ENCODE assay signal across 25 cellular contexts in the genomic region with DNA sequence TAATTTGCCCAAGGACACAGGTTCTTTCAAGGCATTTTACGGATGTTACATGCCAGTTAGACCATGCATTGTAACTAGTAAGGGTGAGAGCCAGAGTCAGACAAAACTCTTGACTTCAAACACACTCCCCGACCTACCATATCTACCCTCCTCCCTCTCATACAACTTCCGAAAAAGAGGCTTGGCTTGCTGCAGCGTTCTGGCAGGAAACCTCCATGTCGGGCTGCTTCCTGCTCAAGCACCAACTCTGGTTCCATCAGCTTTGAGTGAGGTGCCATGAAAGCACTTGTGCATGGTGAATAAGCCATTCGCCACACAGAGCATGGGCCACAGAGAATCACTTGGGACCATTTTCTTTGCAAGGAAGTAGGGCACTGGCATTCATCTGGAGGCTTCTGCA. TPM values are rescaled to one million over a fixed set of nuclear protein-coding genes. Genes with fewer than 3 reads are reported as not detected.
DNase-seq lines count a peak whose midpoint lies in the region; ATAC-seq, FAIRE-seq and TF ChIP-seq lines count a peak whose summit lies in the region.
"Had no signal": no experiment of that assay in that cellular context is flagged by ENCODE, and none has a peak within 500 bp of the region (broad histone marks: within the 10 kb centered on the region; RNA-seq: fewer than 3 reads in every experiment).

No MANE protein-coding gene starts in this region.

- H3K18ac ChIP-seq in H1 (ENCODE audit: extremely low read depth, low read length), result no peak overlapping the region

- H3K4me1 Mint-ChIP-seq in GM23338, result peaks cover 2% of the 10 kb centered on the region; the same call in 1 of the 3 replicates
- H3K4me1 Mint-ChIP-seq in activated CD8-positive, alpha-beta T cell treated with anti-CD3 and anti-CD28 coated beads for 36 hours (ENCODE audit: low read depth), result no peaks in the 10 kb centered on the region
- H3K4me1 Mint-ChIP-seq: CD8-positive, alpha-beta memory T cell; IgD-negative memory B cell; T-helper 17 cell had no signal

- no peak overlapping the region for H2BK5ac ChIP-seq in H1 (ENCODE audit: low read depth, low read length)

- no peaks in the 10 kb centered on the region for H3K9me2 ChIP-seq in GM23338 (ENCODE audit: insufficient read depth)
- H3K9me2 ChIP-seq: SK-N-SH had no signal

- H2AK5ac ChIP-seq in H1 (ENCODE audit: low read depth, low read length), result no peak overlapping the region

- H3K4me3 ChIP-seq in GM23338 (no peak overlapping the region), H1 (ENCODE audit: extremely low read depth in 1 of 4, insufficient read depth in 2 of 4, low read depth in 3 of 4, low read length in 4 of 4) (no peak overlapping the region)
- H3K4me3 ChIP-seq: A549 had no signal

- no peak for FAIRE-seq in H1 (lab: Jason Lieb, UNC)
- FAIRE-seq: A549, RCC 7860 had no signal

- H3K27me3 ChIP-seq in GM23338 (ENCODE audit: insufficient read depth), result no peaks in the 10 kb centered on the region
- no peaks in the 10 kb centered on the region for H3K27me3 ChIP-seq in H1 (replicated peaks in 1 of 4; ENCODE audit: control insufficient read depth in 3 of 4, extremely low read depth in 1 of 4, insufficient read depth in 3 of 4, low read length in 3 of 4)

- no peaks in the 10 kb centered on the region for H3K4me1 ChIP-seq in GM23338 (ENCODE audit: insufficient read depth)
- peaks cover 0 to 3% (median 0%) of the 10 kb centered on the region in 4 experiments; a peak in 1 of 7 replicates for H3K4me1 ChIP-seq in H1 (replicated peaks in 1 of 4; ENCODE audit: control insufficient read depth in 3 of 4, insufficient read depth in 4 of 4, low read length in 3 of 4)
- H3K4me1 ChIP-seq: A549 had no signal

- CTCF ChIA-PET in H1 (lab: Charles Lee; ENCODE audit: partially characterized antibody), result interaction anchor here (2.9 kb wide), 1 partner anchor 23 kb away, joined by 13 read pairs; no protein-coding TSS in a partner anchor
- CTCF ChIA-PET in activated CD8-positive, alpha-beta T cell treated with anti-CD3 and anti-CD28 coated beads for 36 hours (lab: Charles Lee), result no interaction called here

- no peak overlapping the region for H4K5ac ChIP-seq in H1 (ENCODE audit: insufficient read length, low read depth, low read length)

- H3K79me1 ChIP-seq in H1 (ENCODE audit: low read depth, low read length), result no peaks in the 10 kb centered on the region

- H2AFZ ChIP-seq in GM23338, result peak overlapping the region; percentile 69; the same call in 1 of the 2 replicates
- 0 out of 2 replicates have a peak overlapping the region, but pooled peaks have one; percentile 42 for H2AFZ ChIP-seq in H1 (ENCODE audit: low read length)

- no peak overlapping the region for H2BK12ac ChIP-seq in H1 (ENCODE audit: low read depth, low read length)

- H2BK120ac ChIP-seq in H1 (replicated peaks; ENCODE audit: low read depth, low read length), result no peak overlapping the region

- intact Hi-C loops in activated CD8-positive, alpha-beta T cell treated with anti-CD3 and anti-CD28 coated beads for 36 hours (cut with micrococcal nuclease), result no loop called here

- H3K79me2 ChIP-seq in GM23338 (replicated peaks; ENCODE audit: insufficient read depth), result no peaks in the 10 kb centered on the region
- no peaks in the 10 kb centered on the region for H3K79me2 ChIP-seq in H1 (ENCODE audit: control insufficient read depth in 1 of 2, insufficient read depth in 2 of 2, low read length in 2 of 2)

- no peak overlapping the region for H3K4me3 Mint-ChIP-seq in GM23338
- H3K4me3 Mint-ChIP-seq in activated CD8-positive, alpha-beta T cell treated with anti-CD3 and anti-CD28 coated beads for 36 hours, result no peak overlapping the region
- H3K4me3 Mint-ChIP-seq: CD8-positive, alpha-beta memory T cell; T-helper 17 cell had no signal

- H3K9ac ChIP-seq in H1 (replicated peaks in 1 of 4; ENCODE audit: extremely low read depth in 1 of 4, low read depth in 3 of 4, low read length in 3 of 4), result no peak overlapping the region
- H3K9ac ChIP-seq: SK-N-SH had no signal

- H2BK20ac ChIP-seq in H1 (ENCODE audit: low read length), result no peak overlapping the region

- TF ChIP-seq RAD21 in H1 (IDR thresholded peaks at IDR 0.05 in 1 of 2, conservative IDR thresholded peaks at IDR 0.05 in 1 of 2; ENCODE audit: low read depth in 2 of 2, low read length in 2 of 2), result no peak

- no peak overlapping the region for H3K23ac ChIP-seq in H1 (ENCODE audit: insufficient read length)

- H3K27ac Mint-ChIP-seq in GM23338, result no peak overlapping the region
- H3K27ac Mint-ChIP-seq in activated CD8-positive, alpha-beta T cell treated with anti-CD3 and anti-CD28 coated beads for 36 hours, result no peak overlapping the region
- H3K27ac Mint-ChIP-seq: CD8-positive, alpha-beta memory T cell; IgD-negative memory B cell; T-helper 17 cell had no signal

- H3K36me3 Mint-ChIP-seq in GM23338 (ENCODE audit: low read depth), result no peaks in the 10 kb centered on the region; the same call in 2 of the 3 replicates
- H3K36me3 Mint-ChIP-seq in activated CD8-positive, alpha-beta T cell treated with anti-CD3 and anti-CD28 coated beads for 36 hours (ENCODE audit: low read depth), result no peaks in the 10 kb centered on the region
- H3K36me3 Mint-ChIP-seq: CD8-positive, alpha-beta memory T cell; IgD-negative memory B cell had no signal

- 80% methylated on average over 6 of the region's 6 CpGs; no CpG with 5 or more reads in 1 of the 2 experiments for WGBS in H1 (ENCODE audit: extremely low coverage in 1 of 2, insufficient coverage in 1 of 2, insufficient read length in 1 of 2, insufficient replicate concordance in 2 of 2, low coverage in 1 of 2, low lambda C conversion rate in 2 of 2, missing lambda C conversion rate in 1 of 2), 2 experiments

- no peak overlapping the region for H2BK15ac ChIP-seq in H1 (ENCODE audit: low read length)

- no peaks in the 10 kb centered on the region for H3K23me2 ChIP-seq in H1 (ENCODE audit: low read depth, low read length)

- no peak for TF ChIP-seq CTCF in GM23338 (conservative IDR thresholded peaks at IDR 0.05; ENCODE audit: low read depth in 2 of 2)
- no peak for TF ChIP-seq CTCF in H1 (IDR thresholded peaks at IDR 0.05; ENCODE audit: control extremely low read depth in 1 of 3, insufficient read depth in 1 of 3, low read depth in 1 of 3, low read length in 3 of 3)
- no peak for TF ChIP-seq CTCF in activated CD8-positive, alpha-beta T cell treated with anti-CD3 and anti-CD28 coated beads for 36 hours (IDR thresholded peaks at IDR 0.05)

- no peak for TF ChIP-seq EP300 in H1 (IDR thresholded peaks at IDR 0.05; ENCODE audit: borderline replicate concordance in 1 of 2, low read depth in 2 of 2, low read length in 2 of 2)

- H3K36me3 ChIP-seq in GM23338 (ENCODE audit: insufficient read depth) (no peaks in the 10 kb centered on the region; the same call in 1 of the 2 replicates), H1 (ENCODE audit: control insufficient read depth in 2 of 4, insufficient read depth in 4 of 4, low read length in 3 of 4) (no peaks in the 10 kb centered on the region)

- no peak overlapping the region for H4K91ac ChIP-seq in H1 (replicated peaks; ENCODE audit: insufficient read length, low read length)

- no peaks in the 10 kb centered on the region for H3F3A ChIP-seq in GM23338 (replicated peaks; ENCODE audit: low read depth)

- ATAC-seq in GM23338 (no peak), GM18873 (IDR thresholded peaks at IDR 0.05; ENCODE audit: low FRiP score, unreplicated experiment) (no peak)
- ATAC-seq in activated CD8-positive, alpha-beta T cell treated with anti-CD3 and anti-CD28 coated beads for 36 hours, result no peak
- ATAC-seq: A549, T-helper 17 cell had no signal

- H3K4me2 ChIP-seq in GM23338, result no peak overlapping the region
- H3K4me2 ChIP-seq in H1 (ENCODE audit: insufficient read depth in 1 of 2, low read depth in 2 of 2, low read length in 2 of 2), result no peak overlapping the region
- H3K4me2 ChIP-seq: A549, SK-N-SH had no signal

- H3K27ac ChIP-seq in GM23338 (ENCODE audit: low read depth) (no peak overlapping the region), H1 (ENCODE audit: low read depth, low read length) (no peak overlapping the region)
- H3K27ac ChIP-seq: A549, C4-2B had no signal

- no peak overlapping the region for H3K56ac ChIP-seq in H1 (replicated peaks; ENCODE audit: insufficient read length, low read depth, low read length)

- H3K27me3 Mint-ChIP-seq in GM23338 (ENCODE audit: insufficient read depth, low read depth, poor library complexity), result peaks cover 6% of the 10 kb centered on the region
- H3K27me3 Mint-ChIP-seq in activated CD8-positive, alpha-beta T cell treated with anti-CD3 and anti-CD28 coated beads for 36 hours, result peaks cover 9% of the 10 kb centered on the region

- TF ChIP-seq POLR2A in H1 (IDR thresholded peaks at IDR 0.05; ENCODE audit: control extremely low read depth in 1 of 2, low read depth in 2 of 2, low read length in 2 of 2), result no peak

- H3K9me3 ChIP-seq in H1 (ENCODE audit: insufficient read depth in 2 of 2, low read depth in 1 of 2, low read length in 1 of 2), result no peaks in the 10 kb centered on the region
- H3K9me3 ChIP-seq: A549, SK-N-SH had no signal

- H3K14ac ChIP-seq in H1 (ENCODE audit: insufficient read length), result no peak overlapping the region

- H3K4ac ChIP-seq in H1 (replicated peaks; ENCODE audit: insufficient read length, low read depth, low read length), result no peak overlapping the region

- H4K20me1 ChIP-seq in GM23338 (replicated peaks; ENCODE audit: insufficient read depth) (no peaks in the 10 kb centered on the region), H1 (replicated peaks in 1 of 2; ENCODE audit: control insufficient read depth in 1 of 2, insufficient read depth in 2 of 2, low read length in 2 of 2) (no peaks in the 10 kb centered on the region)

- DNase-seq in GM23338 (ENCODE audit: low spot score) (no peak), Kasumi-1 (lab: John Stamatoyannopoulos, UW) (peak; percentile 84 to 87), H1 (ENCODE audit: low read depth in 1 of 2, low spot score in 2 of 2) (no peak), activated gamma-delta T cell (lab: John Stamatoyannopoulos, UW) (no peak)
- no peak for DNase-seq in activated effector memory CD4-positive, alpha-beta T cell treated with anti-CD3 and anti-CD28 coated beads, Interleukin-2, amount 50 U/mL, for 16 hours
- DNase-seq in activated CD8-positive, alpha-beta T cell treated with anti-CD3 and anti-CD28 coated beads for 36 hours, result no peak
- DNase-seq: AML-193; CD8-positive, alpha-beta memory T cell; DMS 273 treated with DMSO at 0.1 percent for 48 hours; DMS79 treated with DMSO at 0.1 percent for 48 hours; MV-4-11; NCI-H1105 treated with DMSO at 0.1 percent for 48 hours; NCI-H146; NCI-H1930; NCI-H446 treated with DMSO at 0.1 percent for 48 hours; SK-N-SH; T-helper 17 cell had no signal

- POLR2A ChIA-PET in H1 (lab: Charles Lee; ENCODE audit: partially characterized antibody), result no interaction called here
- POLR2A ChIA-PET in activated CD8-positive, alpha-beta T cell treated with anti-CD3 and anti-CD28 coated beads for 36 hours (lab: Charles Lee), result no interaction called here

- peaks cover 6% of the 10 kb centered on the region; the same call in 2 of the 3 replicates for H3K9me3 Mint-ChIP-seq in GM23338
- peaks cover 3% of the 10 kb centered on the region for H3K9me3 Mint-ChIP-seq in activated CD8-positive, alpha-beta T cell treated with anti-CD3 and anti-CD28 coated beads for 36 hours

- H4K8ac ChIP-seq in H1 (ENCODE audit: extremely low read depth, insufficient read depth, low read length), result no peak overlapping the region; the same call in 1 of the 2 replicates

RNA-seq across cellular contexts. Expression of a gene that starts 53.2 kb away (rescaled TPM):
- 1.1 and 1.3 TPM in 2 replicates for total RNA-seq in GM23338 (2014; rRNA removed; shearing (Covaris generic))
- polyA plus RNA-seq in GM23338 (2016; fragmentation: Nextera tagmentation; extraction: Ambion mirVana) (0.74 and 1.1 TPM in 2 replicates), H1 (2011; rRNA removed) (1.0 and 1.9 TPM in 2 replicates)
- total RNA-seq in H1 (2021; fragmentation: NEBNext Ultra II Directional; extraction: Animal tissue kit (Norgen Biotek cat#: 25700)), result 1.0 and 1.4 TPM in 2 replicates
- 1.6 TPM for polyA plus RNA-seq in H1 (2011; cell fraction: cytosol; rRNA removed)
- 1.5 TPM for polyA plus RNA-seq in H1 (2011; cell fraction: nucleus; rRNA removed)
- 1.3 to 2.2 TPM (median 1.8 TPM) in 4 replicates for polyA plus RNA-seq in H1 (2012, experiment 1 of 2)
- polyA plus RNA-seq in H1 (2012, experiment 2 of 2), result 0.89 TPM
- polyA plus RNA-seq in H1 (2013, experiment 1 of 2), result 0.18 TPM
- polyA plus RNA-seq in H1 (2013, experiment 2 of 2), result 0.15 TPM
- 0.44 and 0.50 TPM in 2 replicates for polyA minus RNA-seq in H1 (2011; rRNA and poly(A)+ RNA removed)
- polyA minus RNA-seq in H1 (2011; cell fraction: cytosol; rRNA and poly(A)+ RNA removed), result 0.81 TPM
- 2.5 TPM for polyA minus RNA-seq in H1 (2011; cell fraction: nucleus; rRNA and poly(A)+ RNA removed)
- total RNA-seq in activated CD8-positive, alpha-beta T cell treated with anti-CD3 and anti-CD28 coated beads for 36 hours, result not detected
- total RNA-seq: CD8-positive, alpha-beta memory T cell; H4; LHCN-M2; MCF 10A; T-helper 17 cell had no signal
- polyA plus RNA-seq: A549; CD8-positive, alpha-beta memory T cell; IgD-negative memory B cell; SK-N-SH had no signal

Comparison
In these comparisons a context has a peak if more than half of its experiments do, and no peak if none do; other contexts are left out.
1. DNase-seq: peak in Kasumi-1 (2 of 2); none in GM23338 (single experiment), H1 (0 of 2), activated gamma-delta T cell (single experiment), activated effector memory CD4-positive, alpha-beta T cell treated with anti-CD3 and anti-CD28 coated beads, Interleukin-2, amount 50 U/mL, for 16 hours (single experiment) and activated CD8-positive, alpha-beta T cell treated with anti-CD3 and anti-CD28 coated beads for 36 hours (single experiment).